8 cellular contexts compared by ENCODE assay signal in the genomic region with DNA sequence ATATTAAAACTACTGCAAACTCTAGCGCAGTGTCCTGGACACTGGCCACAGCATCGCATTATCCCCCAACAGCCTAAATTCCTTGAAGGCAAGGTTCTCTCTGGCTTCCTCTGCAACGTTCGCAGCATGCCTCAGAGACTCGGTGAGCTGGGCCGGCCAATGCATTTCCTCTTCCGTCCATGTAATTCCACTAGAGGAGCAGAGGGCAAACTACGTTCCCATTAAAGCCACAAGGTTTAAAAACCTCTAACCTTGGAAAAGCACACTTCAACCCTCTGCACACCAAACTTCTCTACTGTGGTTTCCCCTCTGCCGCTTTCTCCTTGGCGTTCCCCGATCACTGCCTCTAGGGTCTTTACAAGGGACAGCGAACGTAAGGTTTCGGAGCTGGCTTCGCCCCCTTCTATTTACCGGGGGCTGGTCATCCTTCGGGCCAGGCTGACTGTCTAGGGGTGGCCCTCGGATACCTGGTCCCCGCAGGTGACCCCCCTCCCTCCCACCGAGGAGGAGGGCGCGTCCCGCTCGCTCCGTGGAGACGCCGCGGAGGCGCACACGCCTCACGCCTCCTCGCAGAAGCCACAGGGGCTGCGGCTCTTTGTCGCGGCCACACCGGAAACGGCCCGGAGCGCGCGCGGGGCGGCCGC. TPM values are rescaled to one million over a fixed set of nuclear protein-coding genes. Genes with fewer than 3 reads are reported as not detected.
DNase-seq lines count a peak whose midpoint lies in the region; ATAC-seq and TF ChIP-seq lines count a peak whose summit lies in the region.

No MANE protein-coding gene starts in this region.

- H3K27ac ChIP-seq in AG04450 (ENCODE audit: low read depth, low read length): peak overlapping the region; percentile 43

- intact Hi-C loops in activated CD8-positive, alpha-beta T cell treated with anti-CD3 and anti-CD28 coated beads for 36 hours (cut with micrococcal nuclease): no loop called here

- no peaks in the 10 kb centered on the region for H3K27me3 Mint-ChIP-seq in activated CD8-positive, alpha-beta T cell treated with anti-CD3 and anti-CD28 coated beads for 36 hours
- H3K27me3 Mint-ChIP-seq in neural crest cell (ENCODE audit: low read depth): no peaks in the 10 kb centered on the region

- POLR2A ChIA-PET in AG04450 (lab: Yijun Ruan, JAX): interaction anchor here (0.6 to 1.2 kb wide), 4 partner anchors 16 to 803 kb away, joined by 3 read pairs; no protein-coding TSS in a partner anchor
- POLR2A ChIA-PET in activated CD8-positive, alpha-beta T cell treated with anti-CD3 and anti-CD28 coated beads for 36 hours (lab: Charles Lee): interaction anchor here (1.4 kb wide), 1 partner anchor 10 kb away, joined by 5 read pairs; no protein-coding TSS in a partner anchor

- H3K9me3 Mint-ChIP-seq in activated CD8-positive, alpha-beta T cell treated with anti-CD3 and anti-CD28 coated beads for 36 hours: peaks cover under 1% of the 10 kb centered on the region
- no peaks in the 10 kb centered on the region for H3K9me3 Mint-ChIP-seq in neural crest cell

- DNase-seq in AG04450 (ENCODE audit: low read depth, low spot score): no peak
- peak; percentile 29 for DNase-seq in GM12865 (ENCODE audit: low read depth)
- DNase-seq in MV-4-11 (lab: John Stamatoyannopoulos, UW): peak; percentile 29
- DNase-seq in activated CD8-positive, alpha-beta T cell treated with anti-CD3 and anti-CD28 coated beads for 36 hours: peak; percentile 30
- DNase-seq in foreskin melanocyte: peak; percentile 45
- peak; percentile 52 for DNase-seq in neural crest cell (ENCODE audit: low read depth, low spot score)

- H3K4me3 ChIP-seq in AG04450 (ENCODE audit: low read depth, low read length): peak overlapping the region; percentile 82
- peak overlapping the region; percentile 52 for H3K4me3 ChIP-seq in GM12865 (ENCODE audit: low read depth, low read length)

- TF ChIP-seq CTCF in AG04450 (IDR thresholded peaks at IDR 0.05; ENCODE audit: low read depth, low read length): no peak
- TF ChIP-seq CTCF in GM12865 (IDR thresholded peaks at IDR 0.05; ENCODE audit: insufficient read depth, low read depth, low read length, missing control alignments): no peak
- TF ChIP-seq CTCF in activated CD8-positive, alpha-beta T cell treated with anti-CD3 and anti-CD28 coated beads for 36 hours (IDR thresholded peaks at IDR 0.05): no peak
- peak; percentile 26 for TF ChIP-seq CTCF in neural crest cell (conservative IDR thresholded peaks at IDR 0.05)

- peaks cover 5% of the 10 kb centered on the region for H3K36me3 Mint-ChIP-seq in activated CD8-positive, alpha-beta T cell treated with anti-CD3 and anti-CD28 coated beads for 36 hours (ENCODE audit: low read depth)
- H3K36me3 Mint-ChIP-seq in neural crest cell (ENCODE audit: low read depth): peaks cover 7% of the 10 kb centered on the region

- H3K27me3 ChIP-seq in AG04450 (ENCODE audit: control insufficient read depth, insufficient read depth, low read length): no peaks in the 10 kb centered on the region

- H3K4me1 Mint-ChIP-seq in activated CD8-positive, alpha-beta T cell treated with anti-CD3 and anti-CD28 coated beads for 36 hours (ENCODE audit: low read depth): peaks cover 32% of the 10 kb centered on the region
- H3K4me1 Mint-ChIP-seq in neural crest cell: peaks cover 43% of the 10 kb centered on the region

- H3K4me3 Mint-ChIP-seq in activated CD8-positive, alpha-beta T cell treated with anti-CD3 and anti-CD28 coated beads for 36 hours: peak overlapping the region; percentile 77
- peak overlapping the region; percentile 88 for H3K4me3 Mint-ChIP-seq in neural crest cell

- peak overlapping the region; percentile 72 for H3K27ac Mint-ChIP-seq in activated CD8-positive, alpha-beta T cell treated with anti-CD3 and anti-CD28 coated beads for 36 hours
- H3K27ac Mint-ChIP-seq in neural crest cell (ENCODE audit: unreplicated experiment): peak overlapping the region; percentile 96

- no peaks in the 10 kb centered on the region; the same call in 1 of the 2 replicates for H3K9me3 ChIP-seq in AG04450 (ENCODE audit: control insufficient read depth, insufficient read depth, low read length)

- CTCF ChIA-PET in AG04450 (lab: Charles Lee): interaction anchor here (0.8 to 1.0 kb wide), 2 partner anchors 47 to 66 kb away, joined by 4 to 6 read pairs; no protein-coding TSS in a partner anchor
- CTCF ChIA-PET in activated CD8-positive, alpha-beta T cell treated with anti-CD3 and anti-CD28 coated beads for 36 hours (lab: Charles Lee): interaction anchor here (1.0 to 7.2 kb wide), 5 partner anchors 19 to 53 kb away, joined by 3 to 54 read pairs (median 4); no protein-coding TSS in a partner anchor

- peak; percentile 13 for ATAC-seq in HG02759 (IDR thresholded peaks at IDR 0.05; ENCODE audit: unreplicated experiment)
- ATAC-seq in activated CD8-positive, alpha-beta T cell treated with anti-CD3 and anti-CD28 coated beads for 36 hours: peak; percentile 4
- no peak for ATAC-seq in GM18517 (IDR thresholded peaks at IDR 0.05; ENCODE audit: unreplicated experiment)

RNA-seq across cellular contexts. Expression of a gene that starts 0.5 kb away (rescaled TPM):
- polyA plus RNA-seq in AG04450 (2011; rRNA removed): 47.6 and 54.7 TPM in 2 replicates
- polyA minus RNA-seq in AG04450 (2011; rRNA and poly(A)+ RNA removed): 23.2 and 27.5 TPM in 2 replicates
- 10 to 100 TPM; 37.4 to 40.6 TPM for total RNA-seq in activated CD8-positive, alpha-beta T cell treated with anti-CD3 and anti-CD28 coated beads for 36 hours
- 59.3 and 62.9 TPM in 2 replicates for total RNA-seq in neural crest cell
